In genomic region chr20:57769756-57770155, GRCh38 we compare ENCODE assay signal across 23 cellular contexts. TPM values are rescaled to one million over a fixed set of nuclear protein-coding genes. Genes with fewer than 3 reads are reported as not detected.
A peak's percentile ranks its signal among the peaks of the same experiment; 100 is the strongest.
DNase-seq lines count a peak whose midpoint lies in the region; ATAC-seq lines count a peak whose summit lies in the region.
"Had no signal": no experiment of that assay in that cellular context is flagged by ENCODE, and none has a peak within 500 bp of the region (broad histone marks: within the 10 kb centered on the region; RNA-seq: fewer than 3 reads in every experiment).

No MANE protein-coding gene starts in this region.

- intact Hi-C loops in right cardiac atrium (cut with DNase I), result no loop called here
- intact Hi-C loops in Right ventricle myocardium inferior (cut with DNase I), result no loop called here

- ATAC-seq in right cardiac atrium (peak; percentile 40 to 87), Right ventricle myocardium inferior (no peak)
- ATAC-seq: left colon, Panc1 had no signal

- no peak overlapping the region for H3K4me3 ChIP-seq in right cardiac atrium (ENCODE audit: low read length)
- H3K4me3 ChIP-seq in SJCRH30, result no peak overlapping the region
- H3K4me3 ChIP-seq: esophagus squamous epithelium, GM23248, SK-N-MC had no signal

- H3K27me3 ChIP-seq in right cardiac atrium (ENCODE audit: control insufficient read depth, insufficient read depth) (no peaks in the 10 kb centered on the region), SJCRH30 (no peaks in the 10 kb centered on the region)

- in situ Hi-C loops in ACHN (cut with HindIII; ENCODE audit: low pct_ligation_motif_present, low pct_unique_long_range_greater_than_20kb, low sequenced_read_pairs), result no loop called here

- H3K4me1 ChIP-seq in right cardiac atrium (ENCODE audit: control insufficient read depth, insufficient read depth, low read length), result no peaks in the 10 kb centered on the region
- peaks cover 35% of the 10 kb centered on the region for H3K4me1 ChIP-seq in SJCRH30

- no peaks in the 10 kb centered on the region for H3K36me3 ChIP-seq in SJCRH30
- H3K36me3 ChIP-seq: esophagus squamous epithelium had no signal

- H3K9me3 ChIP-seq in right cardiac atrium (ENCODE audit: control insufficient read depth, low read length) (peaks cover under 1% of the 10 kb centered on the region), SJCRH30 (replicated peaks) (peaks cover 5% of the 10 kb centered on the region; the same call in 1 of the 2 replicates)
- H3K9me3 ChIP-seq: esophagus squamous epithelium had no signal

- DNase-seq in right cardiac atrium (peak in 1 of 3 donors; percentile 57), Right ventricle myocardium inferior (ENCODE audit: missing footprints) (no peak), SJCRH30 (peak; percentile 53 to 65), iris pigment epithelial cell (ENCODE audit: low read depth) (peak; percentile 8), ACHN (no peak), DMS153 (lab: John Stamatoyannopoulos, UW) (no peak), anterior cingulate cortex (lab: John Stamatoyannopoulos, UW) (no peak), NCI-H2029 (lab: John Stamatoyannopoulos, UW) (no peak)
- DNase-seq: activated B cell treated with CpG ODN at 0.5 μM for 24 hours; activated CD4-positive, alpha-beta T cell treated with anti-CD3 and anti-CD28 coated beads, Interleukin-2, amount 50 U/mL, for 48 hours; activated naive CD4-positive, alpha-beta T cell; activated T-cell treated with anti-CD3 and anti-CD28 coated beads for 4 hours; effector CD4-positive, alpha-beta T cell; esophagus squamous epithelium; GM23248; left colon; NCI-H2107; nephron progenitor cell; NK-92 treated with Interleukin-12 subunit alpha and Interleukin-12 subunit beta, amount 100 ng/mL, for 24 hours; stimulated activated CD8-positive, alpha-beta memory T cell treated with anti-CD3 and anti-CD28 coated beads, Interleukin-4, amount 100 ng/mL, for 48 hours; T-helper 2 cell had no signal

- H3K27ac ChIP-seq in right cardiac atrium (ENCODE audit: low read length) (no peak overlapping the region), SJCRH30 (no peak overlapping the region)
- H3K27ac ChIP-seq: esophagus squamous epithelium, GM23248, SK-N-MC had no signal

- WGBS in right cardiac atrium, result 47% methylated on average over 5 of the region's 5 CpGs

RNA-seq across cellular contexts. Expression of gene PMEPA1, which starts 59.9 kb away (rescaled TPM):
- total RNA-seq in right cardiac atrium (10 to 100 TPM; 31.7 to 82.0 (median 44.3) TPM), Right ventricle myocardium inferior (23.9 TPM)
- polyA plus RNA-seq in right cardiac atrium, result 17.3 TPM
- 15.0 and 15.4 TPM in 2 replicates for total RNA-seq in SJCRH30 (2014; rRNA removed; shearing (Covaris generic))

Comparison
In these comparisons a context has a peak if more than half of its experiments do, and no peak if none do; other contexts are left out.
1. DNase-seq: peak in SJCRH30 (2 of 2) and iris pigment epithelial cell (single experiment); none in Right ventricle myocardium inferior (single experiment), ACHN (single experiment), DMS153 (single experiment), anterior cingulate cortex (0 of 58) and NCI-H2029 (single experiment).